In the genomic region with DNA sequence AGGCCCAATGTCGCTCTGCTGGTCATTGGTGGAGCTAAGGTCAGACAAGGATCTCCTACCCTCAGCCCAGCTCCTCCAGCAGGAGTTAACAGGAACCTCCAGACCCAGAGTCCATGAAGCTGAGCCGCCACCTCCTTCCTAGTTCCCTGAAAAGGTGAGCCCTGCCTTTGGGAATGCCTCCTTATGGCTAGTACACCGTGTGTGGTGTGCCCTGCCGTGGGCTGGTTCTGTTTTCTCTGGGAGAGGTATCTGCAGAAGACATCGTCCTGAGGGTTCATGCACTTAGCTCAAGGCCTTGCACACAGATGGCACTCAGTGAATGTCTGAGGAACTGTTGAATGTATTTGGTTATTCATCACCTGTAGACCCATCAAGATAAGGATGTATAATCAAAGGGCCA, we compare ENCODE assay signal across 29 cellular contexts. TPM values are rescaled to one million over a fixed set of nuclear protein-coding genes. Genes with fewer than 3 reads are reported as not detected.
DNase-seq lines count a peak whose midpoint lies in the region; ATAC-seq and TF ChIP-seq lines count a peak whose summit lies in the region.
"Had no signal": no experiment of that assay in that cellular context is flagged by ENCODE, and none has a peak within 500 bp of the region (broad histone marks: within the 10 kb centered on the region; RNA-seq: fewer than 3 reads in every experiment).

No MANE protein-coding gene starts in this region.

- H3K23ac ChIP-seq in IMR-90 (ENCODE audit: low read depth, low read length): no peak overlapping the region

- TF ChIP-seq RAD21 in IMR-90 (IDR thresholded peaks at IDR 0.05; ENCODE audit: low read length): no peak

- H3K56ac ChIP-seq in IMR-90 (ENCODE audit: extremely low read depth, insufficient read depth, low read length): no peak overlapping the region

- POLR2A ChIA-PET in IMR-90 (lab: Charles Lee; ENCODE audit: unreplicated experiment): no interaction called here

- H3K18ac ChIP-seq in IMR-90 (ENCODE audit: low read depth, low read length): no peak overlapping the region

- no peaks in the 10 kb centered on the region for H3K9me3 ChIP-seq in IMR-90 (ENCODE audit: control insufficient read depth, insufficient read depth, low read length)
- H3K9me3 ChIP-seq in body of pancreas: no peaks in the 10 kb centered on the region
- no peaks in the 10 kb centered on the region for H3K9me3 ChIP-seq in left lung
- H3K9me3 ChIP-seq: BE2C, BLaER1 had no signal

- H3K14ac ChIP-seq in IMR-90 (replicated peaks; ENCODE audit: low read depth, low read length): 0 out of 2 replicates have a peak overlapping the region, but pooled peaks have one; percentile 52

- TF ChIP-seq POLR2A in IMR-90 (IDR thresholded peaks at IDR 0.05; ENCODE audit: low read depth, low read length) (no peak), body of pancreas (IDR thresholded peaks at IDR 0.05) (no peak), lower leg skin (IDR thresholded peaks at IDR 0.05) (no peak)

- no peak overlapping the region for H2BK20ac ChIP-seq in IMR-90 (ENCODE audit: low read depth, low read length)

- H3K4me1 Mint-ChIP-seq in nephron (peaks cover 34% of the 10 kb centered on the region), progenitor cell of endocrine pancreas (ENCODE audit: low read depth) (peaks cover 28% of the 10 kb centered on the region)
- H3K4me1 Mint-ChIP-seq: CD14-positive monocyte; CD4-positive, alpha-beta memory T cell; CD4-positive, CD25-positive, alpha-beta regulatory T cell; CD8-positive, alpha-beta memory T cell had no signal

- H2BK15ac ChIP-seq in IMR-90 (ENCODE audit: low read depth, low read length): no peak overlapping the region

- no peak for DNase-seq in IMR-90
- peak in 1 of 4 donors; percentile 8 for DNase-seq in body of pancreas
- DNase-seq in progenitor cell of endocrine pancreas (ENCODE audit: low spot score, unreplicated experiment): no peak
- DNase-seq in HT-29 (ENCODE audit: low spot score): no peak
- no peak for DNase-seq in left lung
- no peak for DNase-seq in lower leg skin (ENCODE audit: low spot score in 2 of 2)
- DNase-seq: 8988T; ACHN; BE2C; C1 segment of cervical spinal cord; CD4-positive, alpha-beta memory T cell; CD4-positive, CD25-positive, alpha-beta regulatory T cell; CD8-positive, alpha-beta memory T cell; COR-L47; DMS 273 treated with DMSO at 0.1 percent for 48 hours; DMS153; DMS53; DMS79; DND-41; EL; GDM1 had no signal

- H2AK9ac ChIP-seq in IMR-90 (replicated peaks; ENCODE audit: low read depth, low read length, poor library complexity): no peak overlapping the region

- no peaks in the 10 kb centered on the region for H3K79me1 ChIP-seq in IMR-90 (ENCODE audit: low read depth in 1 of 2, low read length in 2 of 2)

- H3K27ac ChIP-seq in IMR-90 (ENCODE audit: insufficient read depth, low read length) (no peak overlapping the region), body of pancreas (peak overlapping the region in 3 of 4 donors; percentile 57 to 65 (median 61)), left lung (no peak overlapping the region)
- H3K27ac ChIP-seq: BLaER1 had no signal

- H3K9me3 Mint-ChIP-seq in nephron: no peaks in the 10 kb centered on the region
- H3K9me3 Mint-ChIP-seq in progenitor cell of endocrine pancreas (ENCODE audit: low read depth): no peaks in the 10 kb centered on the region
- H3K9me3 Mint-ChIP-seq: CD4-positive, alpha-beta memory T cell; CD4-positive, CD25-positive, alpha-beta regulatory T cell; CD8-positive, alpha-beta memory T cell had no signal

- no peak for TF ChIP-seq CTCF in IMR-90 (conservative IDR thresholded peaks at IDR 0.05; ENCODE audit: low read depth, low read length)
- TF ChIP-seq CTCF in body of pancreas (IDR thresholded peaks at IDR 0.05): no peak
- no peak for TF ChIP-seq CTCF in nephron (IDR thresholded peaks at IDR 0.05; ENCODE audit: unreplicated experiment in 3 of 3)
- no peak for TF ChIP-seq CTCF in progenitor cell of endocrine pancreas (IDR thresholded peaks at IDR 0.05; ENCODE audit: unreplicated experiment)
- TF ChIP-seq CTCF in left lung (IDR thresholded peaks at IDR 0.05): no peak
- no peak for TF ChIP-seq CTCF in lower leg skin (IDR thresholded peaks at IDR 0.05)

- H4K20me1 ChIP-seq in IMR-90 (ENCODE audit: insufficient read depth, low read length): no peaks in the 10 kb centered on the region
- H4K20me1 ChIP-seq: BLaER1 had no signal

- no peaks in the 10 kb centered on the region for H3K27me3 ChIP-seq in IMR-90 (ENCODE audit: control insufficient read depth, insufficient read depth, low read length)
- H3K27me3 ChIP-seq in body of pancreas: no peaks in the 10 kb centered on the region
- H3K27me3 ChIP-seq in left lung: no peaks in the 10 kb centered on the region
- H3K27me3 ChIP-seq: BE2C, BLaER1 had no signal

- H3K4me3 ChIP-seq in IMR-90 (ENCODE audit: insufficient read depth, low read depth, low read length) (no peak overlapping the region), body of pancreas (no peak overlapping the region), left lung (no peak overlapping the region), lower leg skin (ENCODE audit: low read depth, poor library complexity, severe bottlenecking) (no peak overlapping the region)
- H3K4me3 ChIP-seq: BLaER1, GM12878 had no signal

- H3K36me3 Mint-ChIP-seq in nephron (ENCODE audit: low read depth) (no peaks in the 10 kb centered on the region), progenitor cell of endocrine pancreas (ENCODE audit: insufficient read depth) (no peaks in the 10 kb centered on the region)
- H3K36me3 Mint-ChIP-seq: CD14-positive monocyte; CD4-positive, alpha-beta memory T cell; CD4-positive, CD25-positive, alpha-beta regulatory T cell; CD8-positive, alpha-beta memory T cell had no signal

- WGBS in IMR-90 (ENCODE audit: extremely low coverage in 2 of 2, insufficient read length in 1 of 2), 2 experiments: 100% methylated on average over 1 of the region's 5 CpGs; no CpG with 5 or more reads in 1 of the 2 experiments
- WGBS in body of pancreas, 2 donors: 41 to 42% methylated on average over 5 of the region's 5 CpGs
- WGBS in lower leg skin, 2 donors: 88 to 92% methylated on average over 5 of the region's 5 CpGs

- H3K36me3 ChIP-seq in IMR-90 (ENCODE audit: control insufficient read depth, insufficient read depth, low read length): no peaks in the 10 kb centered on the region
- no peaks in the 10 kb centered on the region for H3K36me3 ChIP-seq in body of pancreas (replicated peaks in 1 of 2; ENCODE audit: insufficient read depth in 1 of 2, low read depth in 2 of 2)
- H3K36me3 ChIP-seq in left lung: no peaks in the 10 kb centered on the region
- H3K36me3 ChIP-seq: BE2C, BLaER1 had no signal

- no peak overlapping the region for H3K9ac ChIP-seq in IMR-90 (ENCODE audit: low read depth, low read length)
- H3K9ac ChIP-seq: BLaER1 had no signal

- CTCF ChIA-PET in IMR-90 (lab: Yijun Ruan, JAX): no interaction called here

- dilution Hi-C loops in IMR-90 (cut with HindIII; ENCODE audit: low sequenced_read_pairs, unreplicated experiment): no loop called here

- H2BK120ac ChIP-seq in IMR-90 (ENCODE audit: low read depth, low read length): no peak overlapping the region

- ATAC-seq in IMR-90 (ENCODE audit: low read depth) (no peak), body of pancreas (no peak), left lung (no peak)
- ATAC-seq: GM12878 had no signal

- intact Hi-C loops in IMR-90 (cut with micrococcal nuclease) (no loop called here), body of pancreas (cut with DNase I) (no loop called here), left lung (cut with DNase I) (no loop called here), lower leg skin (cut with DNase I; ENCODE audit: low total_unique reads) (no loop called here)

- no peak overlapping the region for H3K4me2 ChIP-seq in IMR-90 (ENCODE audit: low read depth, low read length)
- H3K4me2 ChIP-seq: BLaER1 had no signal

- H3K27ac Mint-ChIP-seq in nephron: peak overlapping the region in 2 of 3 experiments; percentile 43 to 65
- peak overlapping the region; percentile 2 for H3K27ac Mint-ChIP-seq in progenitor cell of endocrine pancreas
- H3K27ac Mint-ChIP-seq: CD14-positive monocyte; CD4-positive, alpha-beta memory T cell; CD4-positive, CD25-positive, alpha-beta regulatory T cell; CD8-positive, alpha-beta memory T cell had no signal

- no peak overlapping the region for H4K91ac ChIP-seq in IMR-90 (ENCODE audit: insufficient read depth, low read depth, low read length)

- in situ Hi-C loops in IMR-90 (cut with MboI; ENCODE audit: low sequenced_read_pairs): no loop called here

- no peak overlapping the region for H4K5ac ChIP-seq in IMR-90 (ENCODE audit: low read depth, low read length)

- no peaks in the 10 kb centered on the region for H3K27me3 Mint-ChIP-seq in nephron (ENCODE audit: low read depth)
- H3K27me3 Mint-ChIP-seq in progenitor cell of endocrine pancreas: no peaks in the 10 kb centered on the region

- H3K4me1 ChIP-seq in IMR-90 (ENCODE audit: control insufficient read depth, insufficient read depth, low read length) (peaks cover 21% of the 10 kb centered on the region), body of pancreas (peaks cover 56% of the 10 kb centered on the region), left lung (no peaks in the 10 kb centered on the region)
- H3K4me1 ChIP-seq: BE2C had no signal

- no TSS peak for BruUV-seq in IMR-90 (replicated peaks; lab: Mats Ljungman, UMichigan)

- no peak overlapping the region for H2BK5ac ChIP-seq in IMR-90 (ENCODE audit: low read depth, low read length, poor library complexity, severe bottlenecking)

- H3K4me3 Mint-ChIP-seq in nephron (no peak overlapping the region), progenitor cell of endocrine pancreas (ENCODE audit: low read depth) (no peak overlapping the region)
- H3K4me3 Mint-ChIP-seq: CD14-positive monocyte; CD4-positive, alpha-beta memory T cell; CD4-positive, CD25-positive, alpha-beta regulatory T cell; CD8-positive, alpha-beta memory T cell had no signal

- H2AFZ ChIP-seq in IMR-90 (replicated peaks; ENCODE audit: low read length, poor library complexity): no peak overlapping the region

- no peak overlapping the region for H4K8ac ChIP-seq in IMR-90 (ENCODE audit: low read depth in 2 of 2, low read length in 2 of 2)

- no peak overlapping the region; the same call in 1 of the 2 replicates for H2AK5ac ChIP-seq in IMR-90 (ENCODE audit: low read depth, low read length)

- peak overlapping the region; percentile 16; the same call in 1 of the 2 replicates for H3K4ac ChIP-seq in IMR-90 (ENCODE audit: low read depth, low read length)

- peaks cover 23% of the 10 kb centered on the region for H3K9me1 ChIP-seq in IMR-90 (ENCODE audit: insufficient read depth, low read length)

RNA-seq across cellular contexts. Expression of gene BANF2, which starts 15.3 kb away (rescaled TPM):
- total RNA-seq in IMR-90 (2012; rRNA removed): not detected in 2 replicates
- polyA plus RNA-seq in IMR-90 (2012; rRNA removed): not detected in 2 replicates
- polyA plus RNA-seq in IMR-90 (2012; cell fraction: cytosol; rRNA removed): not detected in 2 replicates
- not detected in 2 replicates for polyA plus RNA-seq in IMR-90 (2012; cell fraction: nucleus; rRNA removed; ENCODE audit: low replicate concordance)
- total RNA-seq in body of pancreas: 1 to 10 TPM in 1 of 2 donors, not detected in 1; 4.0 TPM
- total RNA-seq in progenitor cell of endocrine pancreas: not detected in 2 replicates
- total RNA-seq in HT-29 (2014; rRNA removed; shearing (Covaris generic)): not detected in 2 replicates
- not detected for total RNA-seq in left lung
- total RNA-seq in lower leg skin: not detected
- total RNA-seq: A673; CD4-positive, alpha-beta memory T cell; CD4-positive, CD25-positive, alpha-beta regulatory T cell; CD8-positive, alpha-beta memory T cell; Daoy; G401; GM12878 had no signal
- polyA plus RNA-seq: AG04450; CD14-positive monocyte; CD4-positive, alpha-beta memory T cell; CD4-positive, CD25-positive, alpha-beta regulatory T cell; CD8-positive, alpha-beta memory T cell; GM12878 had no signal

RNA-seq across cellular contexts. Expression of gene RRBP1, which starts 33.0 kb away (rescaled TPM):
- total RNA-seq in IMR-90 (2012; rRNA removed) (90.2 and 99.7 TPM in 2 replicates), body of pancreas (100 to 1,000 TPM; 313 to 511 TPM), progenitor cell of endocrine pancreas (222 and 242 TPM in 2 replicates), left lung (100 to 1,000 TPM; 201 to 263 TPM), lower leg skin (10 to 100 TPM; 33.7 to 57.7 (median 43.2) TPM)
- polyA plus RNA-seq in IMR-90 (2012; rRNA removed): 135 and 136 TPM in 2 replicates
- 134 and 143 TPM in 2 replicates for polyA plus RNA-seq in IMR-90 (2012; cell fraction: cytosol; rRNA removed)
- 216 and 234 TPM in 2 replicates for polyA plus RNA-seq in IMR-90 (2012; cell fraction: nucleus; rRNA removed; ENCODE audit: low replicate concordance)
- 93.6 and 101 TPM in 2 replicates for total RNA-seq in HT-29 (2014; rRNA removed; shearing (Covaris generic))

Comparison
In these comparisons a context has a peak if more than half of its experiments do, and no peak if none do; other contexts are left out.
1. H3K27ac ChIP-seq: peak in body of pancreas (3 of 4); none in IMR-90 (single experiment) and left lung (0 of 2).